9 cellular contexts compared by ENCODE assay signal in the genomic region with DNA sequence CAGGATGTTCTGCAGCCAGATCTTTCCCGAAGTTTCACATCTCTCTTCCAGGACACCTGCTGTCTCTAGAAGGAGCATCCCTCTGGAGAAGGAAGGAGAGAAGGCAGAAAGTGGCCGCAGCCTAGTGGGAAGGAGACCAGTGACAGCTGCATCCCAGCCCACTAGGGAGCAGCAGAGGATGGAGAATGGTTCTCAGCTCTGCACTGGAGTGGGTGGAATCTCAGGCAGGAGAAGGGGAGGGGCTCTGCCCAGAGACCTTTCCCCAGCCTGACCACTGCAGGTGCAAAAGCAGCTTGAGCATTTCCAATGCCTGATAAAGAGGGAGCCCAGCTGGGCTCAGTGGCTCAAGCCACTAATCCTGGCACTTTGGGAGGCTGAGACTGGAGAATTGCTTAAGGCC. TPM values are rescaled to one million over a fixed set of nuclear protein-coding genes. Genes with fewer than 3 reads are reported as not detected.
DNase-seq lines count a peak whose midpoint lies in the region; ATAC-seq, FAIRE-seq and TF ChIP-seq lines count a peak whose summit lies in the region.
"Had no signal": no experiment of that assay in that cellular context is flagged by ENCODE, and none has a peak within 500 bp of the region (broad histone marks: within the 10 kb centered on the region; RNA-seq: fewer than 3 reads in every experiment).

No MANE protein-coding gene starts in this region.

- no peaks in the 10 kb centered on the region for H3K9me3 ChIP-seq in right cardiac atrium (ENCODE audit: control insufficient read depth, low read length)

- H3K27ac ChIP-seq in right cardiac atrium (ENCODE audit: low read length) = no peak overlapping the region

- H3K4me3 Mint-ChIP-seq in stimulated activated naive B cell treated with anti-CD40 and anti-IgM and Interleukin-4, amounts not matched to agents 10 μg/mL and 1 μg/mL and 100 μg/mL, for 72 hours = no peak overlapping the region
- H3K4me3 Mint-ChIP-seq in activated CD8-positive, alpha-beta memory T cell treated with anti-CD3 and anti-CD28 coated beads, Interleukin-2, amount 10 ng/mL, durations not matched to agents 7 days and 5 days = no peak overlapping the region
- H3K4me3 Mint-ChIP-seq: central memory CD8-positive, alpha-beta T cell had no signal

- peaks cover 0 to 2% of the 10 kb centered on the region in 2 donors for H3K36me3 Mint-ChIP-seq in stimulated activated naive B cell treated with anti-CD40 and anti-IgM and Interleukin-4, amounts not matched to agents 10 μg/mL and 1 μg/mL and 100 μg/mL, for 72 hours
- H3K36me3 Mint-ChIP-seq in activated CD8-positive, alpha-beta memory T cell treated with anti-CD3 and anti-CD28 coated beads, Interleukin-2, amount 10 ng/mL, durations not matched to agents 7 days and 5 days = peaks cover 3% of the 10 kb centered on the region

- POLR2A ChIA-PET in AG04449 (lab: Yijun Ruan, JAX) = no interaction called here

- CTCF ChIA-PET in AG04449 (lab: Yijun Ruan, JAX) = interaction anchor here (0.7 to 10.5 kb wide), 71 partner anchors 9 to 795 kb away, joined by 3 to 481 read pairs (median 8); a partner anchor contains a TSS
- CTCF ChIA-PET in activated CD8-positive, alpha-beta memory T cell treated with anti-CD3 and anti-CD28 coated beads, Interleukin-2, amount 10 ng/mL, durations not matched to agents 7 days and 5 days (lab: Charles Lee) = interaction anchor here (0.9 to 4.5 kb wide), 24 partner anchors 9 to 317 kb away, joined by 3 to 73 read pairs (median 6); a partner anchor contains a TSS

- TF ChIP-seq CTCF in AG04449 (IDR thresholded peaks at IDR 0.05; ENCODE audit: insufficient read depth, low read length, missing control alignments) = peak; percentile 87

- 6% methylated on average over 2 of the region's 2 CpGs for WGBS in right cardiac atrium

- peaks cover 21 to 31% of the 10 kb centered on the region in 2 donors for H3K4me1 Mint-ChIP-seq in stimulated activated naive B cell treated with anti-CD40 and anti-IgM and Interleukin-4, amounts not matched to agents 10 μg/mL and 1 μg/mL and 100 μg/mL, for 72 hours
- H3K4me1 Mint-ChIP-seq in activated CD8-positive, alpha-beta memory T cell treated with anti-CD3 and anti-CD28 coated beads, Interleukin-2, amount 10 ng/mL, durations not matched to agents 7 days and 5 days = peaks cover 21% of the 10 kb centered on the region

- DNase-seq in AG04449 (ENCODE audit: low read depth, low spot score) = no peak
- DNase-seq in H54 (ENCODE audit: insufficient read length, low spot score) = peak; percentile 66
- peak; percentile 53 for DNase-seq in NCI-H2227 treated with DMSO at 0.1 percent for 48 hours (lab: John Stamatoyannopoulos, UW)
- DNase-seq in amygdala (lab: John Stamatoyannopoulos, UW) = peak in 50 of 56 donors; percentile 5 to 82 (median 46)
- peak in 2 of 3 donors; percentile 61 to 70 for DNase-seq in right cardiac atrium
- DNase-seq in stimulated activated naive B cell treated with anti-CD40 and anti-IgM and Interleukin-4, amounts not matched to agents 10 μg/mL and 1 μg/mL and 100 μg/mL, for 72 hours = no peak
- DNase-seq in activated CD8-positive, alpha-beta memory T cell treated with anti-CD3 and anti-CD28 coated beads, Interleukin-2, amount 10 ng/mL, durations not matched to agents 7 days and 5 days = no peak
- no peak for DNase-seq in activated CD8-positive, alpha-beta memory T cell treated with anti-CD3 and anti-CD28 coated beads, Interleukin-2, amount 50 U/mL, for 4 hours

- no peak for TF ChIP-seq POLR2A in H54 (IDR thresholded peaks at IDR 0.05; ENCODE audit: low read depth, low read length)

- H3K27ac Mint-ChIP-seq in stimulated activated naive B cell treated with anti-CD40 and anti-IgM and Interleukin-4, amounts not matched to agents 10 μg/mL and 1 μg/mL and 100 μg/mL, for 72 hours = no peak overlapping the region
- no peak overlapping the region for H3K27ac Mint-ChIP-seq in activated CD8-positive, alpha-beta memory T cell treated with anti-CD3 and anti-CD28 coated beads, Interleukin-2, amount 10 ng/mL, durations not matched to agents 7 days and 5 days

- H3K27me3 Mint-ChIP-seq in stimulated activated naive B cell treated with anti-CD40 and anti-IgM and Interleukin-4, amounts not matched to agents 10 μg/mL and 1 μg/mL and 100 μg/mL, for 72 hours = peaks cover 60 to 84% of the 10 kb centered on the region in 2 donors
- peaks cover 83% of the 10 kb centered on the region for H3K27me3 Mint-ChIP-seq in activated CD8-positive, alpha-beta memory T cell treated with anti-CD3 and anti-CD28 coated beads, Interleukin-2, amount 10 ng/mL, durations not matched to agents 7 days and 5 days

- intact Hi-C loops in right cardiac atrium (cut with DNase I) = loop anchor here (2.0 to 10.0 kb wide), 5 partner anchors 225 to 407 kb away; a partner anchor contains a TSS

- no peaks in the 10 kb centered on the region for H3K27me3 ChIP-seq in right cardiac atrium (ENCODE audit: control insufficient read depth, insufficient read depth)

- peak; percentile 71 to 78 for ATAC-seq in right cardiac atrium
- peak; percentile 26 to 30 for ATAC-seq in stimulated activated naive B cell treated with anti-CD40 and anti-IgM and Interleukin-4, amounts not matched to agents 10 μg/mL and 1 μg/mL and 100 μg/mL, for 72 hours (replicated peaks)
- no peak for ATAC-seq in activated CD8-positive, alpha-beta memory T cell treated with anti-CD3 and anti-CD28 coated beads, Interleukin-2, amount 10 ng/mL, durations not matched to agents 7 days and 5 days

- peaks cover 5% of the 10 kb centered on the region for H3K4me1 ChIP-seq in right cardiac atrium (ENCODE audit: control insufficient read depth, insufficient read depth, low read length)

- H3K4me3 ChIP-seq in AG04449 (ENCODE audit: low read depth, low read length) (no peak overlapping the region), right cardiac atrium (ENCODE audit: low read length) (no peak overlapping the region)

- no peak for FAIRE-seq in H54 (lab: Jason Lieb, UNC)

- peaks cover 0 to 2% of the 10 kb centered on the region in 2 donors for H3K9me3 Mint-ChIP-seq in stimulated activated naive B cell treated with anti-CD40 and anti-IgM and Interleukin-4, amounts not matched to agents 10 μg/mL and 1 μg/mL and 100 μg/mL, for 72 hours
- H3K9me3 Mint-ChIP-seq in activated CD8-positive, alpha-beta memory T cell treated with anti-CD3 and anti-CD28 coated beads, Interleukin-2, amount 10 ng/mL, durations not matched to agents 7 days and 5 days (ENCODE audit: low read depth) = no peaks in the 10 kb centered on the region
- H3K9me3 Mint-ChIP-seq: central memory CD8-positive, alpha-beta T cell had no signal

RNA-seq across cellular contexts. Expression of a gene that starts 32.3 kb away (rescaled TPM):
- total RNA-seq in right cardiac atrium = not detected
- not detected for polyA plus RNA-seq in right cardiac atrium
- 1 to 10 TPM in 1 of 2 experiments, under 1 TPM in 1; 0.64 to 1.4 TPM for total RNA-seq in activated CD8-positive, alpha-beta memory T cell treated with anti-CD3 and anti-CD28 coated beads, Interleukin-2, amount 10 ng/mL, durations not matched to agents 7 days and 5 days

Comparison
In these comparisons a context has a peak if more than half of its experiments do, and no peak if none do; other contexts are left out.
1. DNase-seq: peak in H54 (single experiment), NCI-H2227 treated with DMSO at 0.1 percent for 48 hours (single experiment), amygdala (50 of 56) and right cardiac atrium (2 of 3); none in AG04449 (single experiment), stimulated activated naive B cell treated with anti-CD40 and anti-IgM and Interleukin-4, amounts not matched to agents 10 μg/mL and 1 μg/mL and 100 μg/mL, for 72 hours (single experiment), activated CD8-positive, alpha-beta memory T cell treated with anti-CD3 and anti-CD28 coated beads, Interleukin-2, amount 10 ng/mL, durations not matched to agents 7 days and 5 days (single experiment) and activated CD8-positive, alpha-beta memory T cell treated with anti-CD3 and anti-CD28 coated beads, Interleukin-2, amount 50 U/mL, for 4 hours (single experiment).